In the genomic region with DNA sequence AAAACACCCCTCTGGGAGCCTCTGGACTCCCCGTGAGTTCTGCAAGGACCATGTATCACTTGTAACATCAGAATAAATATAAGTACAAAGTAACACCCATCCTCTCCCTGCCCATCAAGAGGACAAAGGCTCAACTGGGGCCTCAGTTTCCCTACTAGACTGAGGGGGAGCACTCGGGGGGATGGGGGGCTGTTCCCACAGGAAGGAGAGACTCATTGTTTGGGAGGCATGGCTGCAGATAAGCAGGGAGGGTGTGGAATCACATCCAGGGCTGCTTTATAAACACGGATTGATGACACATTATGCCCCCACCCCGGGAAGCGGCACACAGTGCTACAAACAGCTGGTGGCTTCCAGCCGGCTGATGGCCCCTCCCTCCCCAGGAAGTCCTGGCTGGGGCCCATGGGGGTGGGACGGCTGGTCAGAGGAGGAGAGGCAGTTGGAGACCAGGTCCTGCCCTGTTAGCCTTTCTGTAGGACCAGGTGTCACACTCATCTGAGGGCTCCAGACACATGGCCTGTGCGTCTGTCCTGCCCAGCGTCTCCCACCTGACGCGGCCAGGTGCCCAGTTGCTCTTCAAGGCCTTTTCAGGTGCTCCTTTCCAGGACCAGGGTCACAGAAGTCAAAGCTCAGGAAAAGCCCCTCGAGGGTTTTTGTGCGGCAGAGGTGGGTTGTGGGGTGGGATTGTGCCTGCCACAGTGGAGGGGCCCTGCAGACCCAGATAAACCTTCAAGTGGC, we compare ENCODE assay signal across 8 cellular contexts. TPM values are rescaled to one million over a fixed set of nuclear protein-coding genes. Genes with fewer than 3 reads are reported as not detected.
A peak's percentile ranks its signal among the peaks of the same experiment; 100 is the strongest.
DNase-seq lines count a peak whose midpoint lies in the region; ATAC-seq and TF ChIP-seq lines count a peak whose summit lies in the region.

No MANE protein-coding gene starts in this region.

- intact Hi-C loops in left ventricle myocardium inferior (cut with micrococcal nuclease), result no loop called here

- H3K36me3 ChIP-seq in left ventricle myocardium inferior, result peaks cover 20% of the 10 kb centered on the region

- TF ChIP-seq CTCF in left ventricle myocardium inferior (IDR thresholded peaks at IDR 0.05; ENCODE audit: borderline replicate concordance), result no peak

- H3K27ac Mint-ChIP-seq in activated naive CD8-positive, alpha-beta T cell treated with anti-CD3 and anti-CD28 coated beads, Interleukin-2, amount 10 ng/mL, durations not matched to agents 7 days and 5 days, result peak overlapping the region; percentile 58

- peak overlapping the region; percentile 73 for H3K4me3 Mint-ChIP-seq in activated naive CD8-positive, alpha-beta T cell treated with anti-CD3 and anti-CD28 coated beads, Interleukin-2, amount 10 ng/mL, durations not matched to agents 7 days and 5 days

- H3K4me3 ChIP-seq in left ventricle myocardium inferior (peak overlapping the region; percentile 88), skin epidermis (peak overlapping the region in 6 of 7 experiments; percentile 47 to 88 (median 78))

- H3K4me1 Mint-ChIP-seq in activated naive CD8-positive, alpha-beta T cell treated with anti-CD3 and anti-CD28 coated beads, Interleukin-2, amount 10 ng/mL, durations not matched to agents 7 days and 5 days, result peaks cover 19% of the 10 kb centered on the region

- ATAC-seq in activated naive CD8-positive, alpha-beta T cell treated with anti-CD3 and anti-CD28 coated beads, Interleukin-2, amount 10 ng/mL, durations not matched to agents 7 days and 5 days (ENCODE audit: low read depth), result no peak
- ATAC-seq in HG03175 (IDR thresholded peaks at IDR 0.05; ENCODE audit: unreplicated experiment) (no peak), HG03135 (IDR thresholded peaks at IDR 0.05; ENCODE audit: unreplicated experiment) (no peak)

- H3K9me3 ChIP-seq in left ventricle myocardium inferior (replicated peaks), result no peaks in the 10 kb centered on the region

- H3K27ac ChIP-seq in left ventricle myocardium inferior (replicated peaks), result peak overlapping the region; percentile 96
- peak overlapping the region in 20 of 21 experiments; percentile 62 to 97 (median 94) for H3K27ac ChIP-seq in skin epidermis

- DNase-seq in DMS53 (lab: John Stamatoyannopoulos, UW) (peak; percentile 84), KBM-7 (peak; percentile 48), left ventricle myocardium inferior (peak; percentile 88), cerebellum (ENCODE audit: low spot score) (no peak)
- no peak for DNase-seq in activated naive CD8-positive, alpha-beta T cell treated with anti-CD3 and anti-CD28 coated beads, Interleukin-2, amount 10 ng/mL, durations not matched to agents 7 days and 5 days

- POLR2A ChIA-PET in activated naive CD8-positive, alpha-beta T cell treated with anti-CD3 and anti-CD28 coated beads, Interleukin-2, amount 10 ng/mL, durations not matched to agents 7 days and 5 days (lab: Charles Lee), result interaction anchor here (0.9 to 1.6 kb wide), 5 partner anchors 9 to 38 kb away, joined by 3 to 10 read pairs (median 3); a partner anchor contains a TSS

- peaks cover 28% of the 10 kb centered on the region for H3K27me3 Mint-ChIP-seq in activated naive CD8-positive, alpha-beta T cell treated with anti-CD3 and anti-CD28 coated beads, Interleukin-2, amount 10 ng/mL, durations not matched to agents 7 days and 5 days

- H3K27me3 ChIP-seq in left ventricle myocardium inferior (ENCODE audit: low read depth), result no peaks in the 10 kb centered on the region

- no peaks in the 10 kb centered on the region for H3K9me3 Mint-ChIP-seq in activated naive CD8-positive, alpha-beta T cell treated with anti-CD3 and anti-CD28 coated beads, Interleukin-2, amount 10 ng/mL, durations not matched to agents 7 days and 5 days

- peaks cover 6% of the 10 kb centered on the region for H3K36me3 Mint-ChIP-seq in activated naive CD8-positive, alpha-beta T cell treated with anti-CD3 and anti-CD28 coated beads, Interleukin-2, amount 10 ng/mL, durations not matched to agents 7 days and 5 days

- peaks cover 82% of the 10 kb centered on the region for H3K4me1 ChIP-seq in left ventricle myocardium inferior

- in situ Hi-C loops in KBM-7 (cut with MboI; ENCODE audit: low pct_unique_long_range_greater_than_20kb, low sequenced_read_pairs), result no loop called here

RNA-seq across cellular contexts. Expression of a gene that starts 1.3 kb away (rescaled TPM):
- 10 to 100 TPM; 45.8 to 48.1 TPM for total RNA-seq in activated naive CD8-positive, alpha-beta T cell treated with anti-CD3 and anti-CD28 coated beads, Interleukin-2, amount 10 ng/mL, durations not matched to agents 7 days and 5 days
- total RNA-seq in left ventricle myocardium inferior (44.5 TPM), cerebellum (27.5 TPM)

RNA-seq across cellular contexts. Expression of a gene that starts 4.3 kb away (rescaled TPM):
- under 1 TPM in 1 of 2 experiments, not detected in 1; 0.33 TPM for total RNA-seq in activated naive CD8-positive, alpha-beta T cell treated with anti-CD3 and anti-CD28 coated beads, Interleukin-2, amount 10 ng/mL, durations not matched to agents 7 days and 5 days
- total RNA-seq in left ventricle myocardium inferior (24.4 TPM), cerebellum (5.3 TPM)

RNA-seq across cellular contexts. Expression of a gene that starts 23.1 kb away (rescaled TPM):
- 10 to 100 TPM; 52.8 to 59.1 TPM for total RNA-seq in activated naive CD8-positive, alpha-beta T cell treated with anti-CD3 and anti-CD28 coated beads, Interleukin-2, amount 10 ng/mL, durations not matched to agents 7 days and 5 days
- total RNA-seq in left ventricle myocardium inferior (71.2 TPM), cerebellum (13.0 TPM)

RNA-seq across cellular contexts. Expression of a gene that starts 23.3 kb away (rescaled TPM):
- 10 to 100 TPM; 29.2 to 30.1 TPM for total RNA-seq in activated naive CD8-positive, alpha-beta T cell treated with anti-CD3 and anti-CD28 coated beads, Interleukin-2, amount 10 ng/mL, durations not matched to agents 7 days and 5 days
- total RNA-seq in left ventricle myocardium inferior, result 11.7 TPM
- total RNA-seq in cerebellum, result 3.4 TPM

Comparison
In these comparisons a context has a peak if more than half of its experiments do, and no peak if none do; other contexts are left out.
1. DNase-seq: peak in DMS53 (single experiment), KBM-7 (single experiment) and left ventricle myocardium inferior (single experiment); none in activated naive CD8-positive, alpha-beta T cell treated with anti-CD3 and anti-CD28 coated beads, Interleukin-2, amount 10 ng/mL, durations not matched to agents 7 days and 5 days (single experiment) and cerebellum (single experiment).